8 cellular contexts compared by ENCODE assay signal in genomic region chr2:74181739-74182138, GRCh38. TPM values are rescaled to one million over a fixed set of nuclear protein-coding genes. Genes with fewer than 3 reads are reported as not detected.
A peak's percentile ranks its signal among the peaks of the same experiment; 100 is the strongest.
DNase-seq lines count a peak whose midpoint lies in the region; ATAC-seq, FAIRE-seq and TF ChIP-seq lines count a peak whose summit lies in the region.

No MANE protein-coding gene starts in this region.

- no peak overlapping the region for H3K4me3 ChIP-seq in A549
- no peak overlapping the region for H3K4me3 ChIP-seq in mesendoderm (ENCODE audit: low read length)

- WGBS in A549 (ENCODE audit: missing lambda C conversion rate): 66% methylated on average over 7 of the region's 7 CpGs
- WGBS in mesendoderm (ENCODE audit: extremely low coverage, insufficient coverage, low lambda C conversion rate): no CpG with 5 or more reads among the region's 7 CpGs

- H3K4me3 Mint-ChIP-seq in T-helper 1 cell treated with Interleukin-12 subunit alpha and Interleukin-12 subunit beta and Interleukin-4 antibody, amounts not matched to agents 30 μg/mL and 1 μg/mL, for 36 hours: peak overlapping the region; percentile 48

- FAIRE-seq in A549 (lab: Jason Lieb, UNC): no peak

- H3K36me3 Mint-ChIP-seq in T-helper 1 cell treated with Interleukin-12 subunit alpha and Interleukin-12 subunit beta and Interleukin-4 antibody, amounts not matched to agents 30 μg/mL and 1 μg/mL, for 36 hours (ENCODE audit: low read depth): peaks cover 9% of the 10 kb centered on the region

- H3K4me1 ChIP-seq in A549: peaks cover 12% of the 10 kb centered on the region; the same call in 2 of the 3 replicates
- no peaks in the 10 kb centered on the region for H3K4me1 ChIP-seq in mesendoderm (ENCODE audit: control insufficient read depth, low read depth, low read length)

- H4K5ac ChIP-seq in mesendoderm (ENCODE audit: low read length): no peak overlapping the region

- H2BK15ac ChIP-seq in mesendoderm (replicated peaks; ENCODE audit: low read depth): no peak overlapping the region

- no peak for TF ChIP-seq CTCF in A549 (IDR thresholded peaks at IDR 0.05)

- H3K79me1 ChIP-seq in mesendoderm (ENCODE audit: low read length): peaks cover 1% of the 10 kb centered on the region

- H3K4ac ChIP-seq in mesendoderm (ENCODE audit: low read depth, low read length): no peak overlapping the region

- no peak for TF ChIP-seq EP300 in A549 (IDR thresholded peaks at IDR 0.05)

- no peak for ATAC-seq in A549
- peak; percentile 30 for ATAC-seq in GM19023 (IDR thresholded peaks at IDR 0.05; ENCODE audit: unreplicated experiment)
- ATAC-seq in HG03565 (IDR thresholded peaks at IDR 0.05; ENCODE audit: unreplicated experiment): peak; percentile 28

- H2BK5ac ChIP-seq in mesendoderm (ENCODE audit: low read length): no peak overlapping the region

- H3K9me3 Mint-ChIP-seq in T-helper 1 cell treated with Interleukin-12 subunit alpha and Interleukin-12 subunit beta and Interleukin-4 antibody, amounts not matched to agents 30 μg/mL and 1 μg/mL, for 36 hours: peaks cover 4% of the 10 kb centered on the region

- H2BK120ac ChIP-seq in mesendoderm (ENCODE audit: low read depth, low read length): no peak overlapping the region

- peak overlapping the region; percentile 74 for H3K27ac Mint-ChIP-seq in T-helper 1 cell treated with Interleukin-12 subunit alpha and Interleukin-12 subunit beta and Interleukin-4 antibody, amounts not matched to agents 30 μg/mL and 1 μg/mL, for 36 hours

- POLR2A ChIA-PET in A549 (lab: Yijun Ruan, JAX): interaction anchor here (1.2 kb wide), 1 partner anchor 17 kb away, joined by 3 read pairs; the partner anchor contains the start of gene MTHFD2

- CTCF ChIA-PET in A549 (lab: Yijun Ruan, JAX): interaction anchor here (0.6 to 2.4 kb wide), 4 partner anchors 15 to 631 kb away, joined by 3 to 16 read pairs (median 4); partner anchors contain the start of genes BOLA3 and MTHFD2

- no peak for TF ChIP-seq RAD21 in A549 (conservative IDR thresholded peaks at IDR 0.05 in 1 of 2, IDR thresholded peaks at IDR 0.05 in 1 of 2)

- H3K23ac ChIP-seq in mesendoderm (ENCODE audit: low read length): peak overlapping the region; percentile 9

- no peak overlapping the region for H3K27ac ChIP-seq in A549
- no peak overlapping the region for H3K27ac ChIP-seq in mesendoderm (ENCODE audit: low read depth, low read length)

- no peaks in the 10 kb centered on the region for H3K27me3 ChIP-seq in mesendoderm (ENCODE audit: insufficient read depth, low read length, poor library complexity)

- no peak for DNase-seq in A549 (ENCODE audit: low read depth in 1 of 2, low spot score in 1 of 2)
- no peak for DNase-seq in mesendoderm
- no peak for DNase-seq in SW 1271 (lab: John Stamatoyannopoulos, UW)
- DNase-seq in NCI-H1105 (lab: John Stamatoyannopoulos, UW): no peak
- no peak for DNase-seq in ecto neural progenitor cell (ENCODE audit: low spot score)

- H3K9ac ChIP-seq in mesendoderm (ENCODE audit: low read length): peak overlapping the region; percentile 29

- H3K4me2 ChIP-seq in A549 (no peak overlapping the region), mesendoderm (ENCODE audit: low read length) (no peak overlapping the region)

- no peak overlapping the region for H3K18ac ChIP-seq in mesendoderm (ENCODE audit: low read length)

- H2AK5ac ChIP-seq in mesendoderm (ENCODE audit: low read length): no peak overlapping the region

- H3K4me1 Mint-ChIP-seq in T-helper 1 cell treated with Interleukin-12 subunit alpha and Interleukin-12 subunit beta and Interleukin-4 antibody, amounts not matched to agents 30 μg/mL and 1 μg/mL, for 36 hours (ENCODE audit: low read depth): peaks cover 36% of the 10 kb centered on the region

- H3K9me3 ChIP-seq in A549: no peaks in the 10 kb centered on the region

- no peak overlapping the region for H4K8ac ChIP-seq in mesendoderm (ENCODE audit: low read depth, low read length)

- TF ChIP-seq POLR2A in A549 (IDR thresholded peaks at IDR 0.05; ENCODE audit: low read length): no peak

- peaks cover 13% of the 10 kb centered on the region for H3K79me2 ChIP-seq in mesendoderm (ENCODE audit: control insufficient read depth, insufficient read depth, low read length)

- no peaks in the 10 kb centered on the region for H3K27me3 Mint-ChIP-seq in T-helper 1 cell treated with Interleukin-12 subunit alpha and Interleukin-12 subunit beta and Interleukin-4 antibody, amounts not matched to agents 30 μg/mL and 1 μg/mL, for 36 hours (ENCODE audit: low read depth)

- no peaks in the 10 kb centered on the region for H3K36me3 ChIP-seq in mesendoderm (ENCODE audit: control insufficient read depth, insufficient read depth, low read length)

- H3K56ac ChIP-seq in mesendoderm (ENCODE audit: low read length): peak overlapping the region; percentile 60

TF ChIP-seq in A549, 52 proteins besides CTCF, POLR2A, EP300 and RAD21:
- no peak for TF ChIP-seq TFCP2L1 (CRISPR knock-in tag; IDR thresholded peaks at IDR 0.05)
- peak; percentile 47 for TF ChIP-seq MAFK (IDR thresholded peaks at IDR 0.05; ENCODE audit: partially characterized antibody)

RNA-seq across cellular contexts. Expression of gene MOB1A, which starts 3.1 kb away (rescaled TPM):
- 108 and 118 TPM in 2 replicates for polyA plus RNA-seq in A549 (2011; rRNA removed)
- 21.2 and 26.8 TPM in 2 replicates for polyA plus RNA-seq in A549 (2012; cell fraction: cytosol; rRNA removed)
- 7.6 and 18.8 TPM in 2 replicates for polyA plus RNA-seq in A549 (2012; cell fraction: nucleus; rRNA removed)
- 65.5 to 72.6 TPM (median 71.8 TPM) in 3 replicates for polyA plus RNA-seq in A549 (2017; fragmentation: RNase III; extraction: RNeasy Plus Mini Kit Qiagen cat#74134 plus additional on column Dnase treatment)
- polyA minus RNA-seq in A549 (2011; rRNA and poly(A)+ RNA removed): 44.9 and 50.3 TPM in 2 replicates
- 38.0 TPM for polyA plus RNA-seq in mesendoderm (2013, experiment 1 of 2)
- polyA plus RNA-seq in mesendoderm (2013, experiment 2 of 2): 39.7 TPM

RNA-seq across cellular contexts. Expression of gene MTHFD2, which starts 16.7 kb away (rescaled TPM):
- polyA plus RNA-seq in A549 (2011; rRNA removed) (429 and 608 TPM in 2 replicates), A549 (2017; fragmentation: RNase III; extraction: RNeasy Plus Mini Kit Qiagen cat#74134 plus additional on column Dnase treatment) (149 to 188 TPM (median 153 TPM) in 3 replicates)
- 270 and 278 TPM in 2 replicates for polyA plus RNA-seq in A549 (2012; cell fraction: cytosol; rRNA removed)
- polyA plus RNA-seq in A549 (2012; cell fraction: nucleus; rRNA removed): 61.1 and 149 TPM in 2 replicates
- 254 and 261 TPM in 2 replicates for polyA minus RNA-seq in A549 (2011; rRNA and poly(A)+ RNA removed)
- 188 TPM for polyA plus RNA-seq in mesendoderm (2013, experiment 1 of 2)
- polyA plus RNA-seq in mesendoderm (2013, experiment 2 of 2): 198 TPM

RNA-seq across cellular contexts. Expression of gene BOLA3, which starts 34.0 kb away (rescaled TPM):
- polyA plus RNA-seq in A549 (2011; rRNA removed) (93.9 and 136 TPM in 2 replicates), A549 (2017; fragmentation: RNase III; extraction: RNeasy Plus Mini Kit Qiagen cat#74134 plus additional on column Dnase treatment) (125 to 145 TPM (median 139 TPM) in 3 replicates)
- 117 and 146 TPM in 2 replicates for polyA plus RNA-seq in A549 (2012; cell fraction: cytosol; rRNA removed)
- polyA plus RNA-seq in A549 (2012; cell fraction: nucleus; rRNA removed): 29.5 and 39.3 TPM in 2 replicates
- 7.1 and 7.7 TPM in 2 replicates for polyA minus RNA-seq in A549 (2011; rRNA and poly(A)+ RNA removed)
- 124 TPM for polyA plus RNA-seq in mesendoderm (2013, experiment 1 of 2)
- polyA plus RNA-seq in mesendoderm (2013, experiment 2 of 2): 123 TPM

Comparison
In these comparisons a context has a peak if more than half of its experiments do, and no peak if none do; other contexts are left out.
1. ATAC-seq: peak in GM19023 (single experiment) and HG03565 (single experiment); none in A549 (0 of 2).